In genomic region chr11:121254756-121255155, GRCh38 we compare ENCODE assay signal across 23 cellular contexts.
"Had no signal": no experiment of that assay in that cellular context is flagged by ENCODE, and none has a peak within 500 bp of the region (broad histone marks: within the 10 kb centered on the region; RNA-seq: fewer than 3 reads in every experiment).

No MANE protein-coding gene starts in this region.

- H3K36me3 ChIP-seq: esophagus squamous epithelium, gastrocnemius medialis, heart right ventricle, left lung, lower lobe of right lung had no signal

- H3K4me3 ChIP-seq: coronary artery, dorsolateral prefrontal cortex, esophagus squamous epithelium, gastrocnemius medialis, heart right ventricle, left lung, lower lobe of right lung, mucosa of descending colon had no signal

- H3K36me3 Mint-ChIP-seq: naive thymus-derived CD8-positive, alpha-beta T cell had no signal

- H3K4me1 ChIP-seq: gastrocnemius medialis, heart right ventricle, left lung had no signal

- H3K27ac ChIP-seq: coronary artery, dorsolateral prefrontal cortex, esophagus squamous epithelium, gastrocnemius medialis, heart right ventricle, left lung, lower lobe of right lung had no signal

- H3K27me3 ChIP-seq: dorsolateral prefrontal cortex, esophagus squamous epithelium, gastrocnemius medialis, left lung had no signal

- H3K9me3 ChIP-seq: esophagus squamous epithelium, gastrocnemius medialis, left lung, lower lobe of right lung, mucosa of descending colon had no signal

- H3K4me3 Mint-ChIP-seq: mesothelial cell of epicardium; naive B cell; naive thymus-derived CD8-positive, alpha-beta T cell had no signal

- H3K4me1 Mint-ChIP-seq: naive B cell had no signal

- DNase-seq: dermis blood vessel endothelial cell; dorsolateral prefrontal cortex; effector CD4-positive, alpha-beta T cell; effector memory CD4-positive, alpha-beta T cell; erythroblast; esophagus squamous epithelium; foreskin fibroblast; foreskin melanocyte; gastrocnemius medialis; glutamatergic neuron; head of caudate nucleus; heart right ventricle; hippocampal formation; left cardiac atrium; left ventricle myocardium superior; lower lobe of right lung; mesenchymal stem cell; mucosa of descending colon; naive B cell; naive thymus-derived CD8-positive, alpha-beta T cell had no signal

- H3K27ac Mint-ChIP-seq: mesothelial cell of epicardium; naive thymus-derived CD8-positive, alpha-beta T cell had no signal
